ENCODE assay signal across 26 cellular contexts in genomic region chr10:121213436-121213835, GRCh38.
"Had no signal": no experiment of that assay in that cellular context is flagged by ENCODE, and none has a peak within 500 bp of the region (broad histone marks: within the 10 kb centered on the region; RNA-seq: fewer than 3 reads in every experiment).

No MANE protein-coding gene starts in this region.

- H3K27me3 ChIP-seq: colonic mucosa, esophagus squamous epithelium, gastrocnemius medialis, left lung had no signal

- DNase-seq: colonic mucosa; cortex of kidney; effector CD8-positive, alpha-beta T cell; effector memory CD8-positive, alpha-beta T cell; endodermal cell; erythroblast; esophagus squamous epithelium; foreskin fibroblast; foreskin melanocyte; gastrocnemius medialis; glutamatergic neuron; head of caudate nucleus; heart right ventricle; hippocampal formation; left cardiac atrium; left lung; left ventricle myocardium superior; lower lobe of right lung; mesenchymal stem cell; mucosa of descending colon; naive thymus-derived CD4-positive, alpha-beta T cell had no signal

- H3K36me3 ChIP-seq: colonic mucosa, esophagus squamous epithelium, gastrocnemius medialis, heart right ventricle, left lung, lower lobe of right lung had no signal

- FAIRE-seq: endometrium, islet of Langerhans, keratinocyte had no signal

- ATAC-seq: effector memory CD8-positive, alpha-beta T cell; esophagus mucosa; gastrocnemius medialis; heart right ventricle; left cardiac atrium; left lung; left ventricle myocardium superior; lower lobe of right lung; mucosa of descending colon; naive thymus-derived CD4-positive, alpha-beta T cell had no signal

- H3K4me1 ChIP-seq: colonic mucosa, gastrocnemius medialis, heart right ventricle, left lung, lower lobe of right lung had no signal

- H3K9me3 ChIP-seq: colonic mucosa, esophagus squamous epithelium, gastrocnemius medialis, heart right ventricle, left lung, lower lobe of right lung, mucosa of descending colon had no signal

- H3K4me3 ChIP-seq: colonic mucosa, esophagus squamous epithelium, gastrocnemius medialis, heart right ventricle, left lung, lower lobe of right lung, mucosa of descending colon had no signal

- H3K27ac ChIP-seq: colonic mucosa, epithelial cell of prostate, esophagus squamous epithelium, gastrocnemius medialis, heart right ventricle, left lung, lower lobe of right lung had no signal
